Comparison of ENCODE assay signal across 11 cellular contexts in the genomic region with DNA sequence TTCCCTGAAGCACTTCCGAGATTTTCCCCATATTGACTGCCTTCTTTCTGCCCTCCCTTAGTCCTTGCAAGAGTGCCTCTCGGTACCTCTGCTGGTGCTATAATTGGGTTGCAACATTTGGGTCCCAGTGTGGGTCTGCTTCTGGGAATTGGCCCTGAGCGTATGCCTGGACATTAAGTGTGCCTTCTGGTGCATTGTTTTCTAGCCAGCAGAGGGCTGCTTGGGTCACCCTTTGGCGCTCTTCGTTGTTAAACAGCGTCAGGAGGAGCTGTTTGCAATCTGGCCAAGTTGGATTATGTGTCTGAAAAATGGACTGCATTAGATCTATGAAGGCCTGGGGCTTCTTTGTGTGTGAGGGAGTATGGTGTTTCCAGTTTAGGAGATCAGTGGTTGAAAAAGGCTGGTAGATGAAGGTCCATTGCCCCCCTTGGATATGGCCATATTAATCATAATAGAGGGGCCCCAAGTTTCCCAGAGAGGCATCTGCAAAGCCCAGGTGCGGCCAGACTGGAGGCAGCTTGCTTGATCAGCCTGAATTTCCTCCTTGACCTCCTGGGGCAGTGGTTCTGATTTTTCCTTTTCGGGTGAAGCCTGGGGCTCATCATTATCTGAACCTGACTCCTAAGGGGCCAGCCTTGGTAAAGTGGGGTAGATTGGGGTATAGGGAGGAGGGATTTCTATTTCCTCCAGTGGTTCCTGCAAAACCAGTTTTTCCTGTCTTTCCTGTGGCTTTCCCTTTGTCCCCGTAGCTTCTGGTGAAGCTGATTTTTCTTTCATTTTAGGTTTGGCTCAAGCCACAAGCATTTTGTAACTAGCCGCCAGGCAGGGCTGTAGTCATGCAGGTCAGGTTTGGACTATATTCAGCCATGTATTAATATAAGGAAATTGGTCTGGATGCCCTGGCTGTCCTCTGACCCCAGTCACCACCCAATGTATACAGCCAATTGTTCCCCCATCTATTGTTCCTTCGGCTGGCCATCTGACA.
DNase-seq lines count a peak whose midpoint lies in the region; ATAC-seq, FAIRE-seq and TF ChIP-seq lines count a peak whose summit lies in the region.
"Had no signal": no experiment of that assay in that cellular context is flagged by ENCODE, and none has a peak within 500 bp of the region (broad histone marks: within the 10 kb centered on the region; RNA-seq: fewer than 3 reads in every experiment).

No MANE protein-coding gene starts in this region.

- no peaks in the 10 kb centered on the region for H3K9me3 ChIP-seq in pancreas

- H3K27ac ChIP-seq in pancreas = peak overlapping the region in 2 of 4 donors; percentile 64 to 78
- peak overlapping the region in 1 of 2 donors; percentile 62 for H3K27ac ChIP-seq in coronary artery

- intact Hi-C loops in pancreas (cut with DNase I) = loop anchor here in 1 of 3 donors (10.0 kb wide), 1 partner anchor 142 kb away; no protein-coding TSS in a partner anchor

- FAIRE-seq in pancreas (lab: Jason Lieb, UNC) = no peak

- TF ChIP-seq CTCF in pancreas (IDR thresholded peaks at IDR 0.05) = no peak
- no peak for TF ChIP-seq CTCF in coronary artery (IDR thresholded peaks at IDR 0.05)

- H3K4me3 ChIP-seq in pancreas (peak overlapping the region in 2 of 4 donors; percentile 17 to 19), coronary artery (no peak overlapping the region)

- ATAC-seq in esophagus mucosa = peak; percentile 75
- ATAC-seq in pancreas = peak; percentile 87 to 90 (median 89)
- no peak for ATAC-seq in HG03139 (IDR thresholded peaks at IDR 0.05; ENCODE audit: unreplicated experiment)

- peaks cover 0 to 8% (median 3%) of the 10 kb centered on the region in 3 donors for H3K4me1 ChIP-seq in pancreas

- peak; percentile 80 for DNase-seq in ELF-1 (ENCODE audit: low read depth, low spot score)
- peak; percentile 12 for DNase-seq in NCI-H510A (lab: John Stamatoyannopoulos, UW)
- peak in 3 of 6 donors; percentile 49 to 68 (median 64) for DNase-seq in pancreas
- DNase-seq in GM03348 (ENCODE audit: low spot score) = no peak
- DNase-seq in coronary artery (ENCODE audit: low spot score) = no peak
- DNase-seq in HuH-7.5 (ENCODE audit: low spot score) = no peak
- DNase-seq: activated T-cell treated with anti-CD3 and anti-CD28 coated beads, Interleukin-2, amount 50 U/mL, for 48 hours; left ventricle myocardium superior; NCI-H187 treated with DMSO at 0.1 percent for 48 hours had no signal

- 42 to 45% methylated on average over 11 of the region's 11 CpGs for WGBS in pancreas, 2 donors

- H3K36me3 ChIP-seq in pancreas = no peaks in the 10 kb centered on the region

- no peaks in the 10 kb centered on the region for H3K27me3 ChIP-seq in pancreas

Comparison
In these comparisons a context has a peak if more than half of its experiments do, and no peak if none do; other contexts are left out.
1. DNase-seq: peak in ELF-1 (single experiment) and NCI-H510A (single experiment); none in GM03348 (single experiment), coronary artery (single experiment) and HuH-7.5 (single experiment).